Comparison of ENCODE assay signal across 4 cellular contexts in genomic region chr20:14044712-14045276, GRCh38. TPM values are rescaled to one million over a fixed set of nuclear protein-coding genes. Genes with fewer than 3 reads are reported as not detected.
"Had no signal": no experiment of that assay in that cellular context is flagged by ENCODE, and none has a peak within 500 bp of the region (broad histone marks: within the 10 kb centered on the region; RNA-seq: fewer than 3 reads in every experiment).

No MANE protein-coding gene starts in this region.

RNA-seq across cellular contexts. Expression of gene SEL1L2, which starts 54.4 kb away (rescaled TPM):
- total RNA-seq: LHCN-M2, M059J, MCF 10A, NCI-H460 had no signal
